In the genomic region with DNA sequence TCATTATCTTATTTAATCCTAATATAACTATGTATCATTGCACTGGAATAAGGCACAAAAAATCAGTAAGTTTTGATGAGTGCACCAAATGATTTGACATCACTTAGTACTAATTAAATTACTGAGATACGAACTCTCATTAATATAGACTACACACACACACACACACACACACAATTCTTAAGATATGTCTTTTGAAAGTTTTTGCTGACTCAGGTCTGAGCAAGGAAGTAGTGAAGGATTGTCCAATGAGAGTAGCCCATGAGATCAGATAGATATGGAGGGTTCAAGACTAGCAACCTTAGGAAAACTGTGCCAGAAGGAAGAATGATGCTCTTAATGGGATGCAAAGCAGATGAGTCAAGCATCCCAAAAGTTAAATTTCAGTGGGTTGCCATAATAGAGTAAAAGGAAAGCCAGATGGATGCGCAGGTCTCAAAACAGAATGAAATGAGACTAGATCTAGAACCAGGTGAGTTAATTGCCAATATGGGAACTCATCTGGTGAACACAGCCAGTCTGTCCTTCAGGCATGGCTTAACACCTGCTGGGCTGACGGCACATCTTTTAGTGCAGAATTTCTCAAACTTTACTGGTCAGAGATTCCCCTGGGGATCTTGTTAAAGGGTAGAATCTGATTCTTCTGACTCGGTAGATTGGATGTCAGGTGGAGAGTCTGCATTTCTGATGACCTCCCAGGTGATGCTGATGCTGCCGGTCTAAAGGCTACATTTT, we compare ENCODE assay signal across 2 cellular contexts.
A peak's percentile ranks its signal among the peaks of the same experiment; 100 is the strongest.
TF ChIP-seq lines count a peak whose summit lies in the region.

No MANE protein-coding gene starts in this region.

TF ChIP-seq in HepG2, 621 proteins besides CTCF, POLR2A, EP300 and RAD21:
- TF ChIP-seq MIXL1 (CRISPR knock-in tag; IDR thresholded peaks at IDR 0.05), result no peak
- peak; percentile 89 for TF ChIP-seq MAFF (IDR thresholded peaks at IDR 0.05; ENCODE audit: low read depth, low read length)
- TF ChIP-seq ZNF329 (CRISPR knock-in tag; IDR thresholded peaks at IDR 0.05; ENCODE audit: low read depth), result no peak
- TF ChIP-seq, protein P1, sequence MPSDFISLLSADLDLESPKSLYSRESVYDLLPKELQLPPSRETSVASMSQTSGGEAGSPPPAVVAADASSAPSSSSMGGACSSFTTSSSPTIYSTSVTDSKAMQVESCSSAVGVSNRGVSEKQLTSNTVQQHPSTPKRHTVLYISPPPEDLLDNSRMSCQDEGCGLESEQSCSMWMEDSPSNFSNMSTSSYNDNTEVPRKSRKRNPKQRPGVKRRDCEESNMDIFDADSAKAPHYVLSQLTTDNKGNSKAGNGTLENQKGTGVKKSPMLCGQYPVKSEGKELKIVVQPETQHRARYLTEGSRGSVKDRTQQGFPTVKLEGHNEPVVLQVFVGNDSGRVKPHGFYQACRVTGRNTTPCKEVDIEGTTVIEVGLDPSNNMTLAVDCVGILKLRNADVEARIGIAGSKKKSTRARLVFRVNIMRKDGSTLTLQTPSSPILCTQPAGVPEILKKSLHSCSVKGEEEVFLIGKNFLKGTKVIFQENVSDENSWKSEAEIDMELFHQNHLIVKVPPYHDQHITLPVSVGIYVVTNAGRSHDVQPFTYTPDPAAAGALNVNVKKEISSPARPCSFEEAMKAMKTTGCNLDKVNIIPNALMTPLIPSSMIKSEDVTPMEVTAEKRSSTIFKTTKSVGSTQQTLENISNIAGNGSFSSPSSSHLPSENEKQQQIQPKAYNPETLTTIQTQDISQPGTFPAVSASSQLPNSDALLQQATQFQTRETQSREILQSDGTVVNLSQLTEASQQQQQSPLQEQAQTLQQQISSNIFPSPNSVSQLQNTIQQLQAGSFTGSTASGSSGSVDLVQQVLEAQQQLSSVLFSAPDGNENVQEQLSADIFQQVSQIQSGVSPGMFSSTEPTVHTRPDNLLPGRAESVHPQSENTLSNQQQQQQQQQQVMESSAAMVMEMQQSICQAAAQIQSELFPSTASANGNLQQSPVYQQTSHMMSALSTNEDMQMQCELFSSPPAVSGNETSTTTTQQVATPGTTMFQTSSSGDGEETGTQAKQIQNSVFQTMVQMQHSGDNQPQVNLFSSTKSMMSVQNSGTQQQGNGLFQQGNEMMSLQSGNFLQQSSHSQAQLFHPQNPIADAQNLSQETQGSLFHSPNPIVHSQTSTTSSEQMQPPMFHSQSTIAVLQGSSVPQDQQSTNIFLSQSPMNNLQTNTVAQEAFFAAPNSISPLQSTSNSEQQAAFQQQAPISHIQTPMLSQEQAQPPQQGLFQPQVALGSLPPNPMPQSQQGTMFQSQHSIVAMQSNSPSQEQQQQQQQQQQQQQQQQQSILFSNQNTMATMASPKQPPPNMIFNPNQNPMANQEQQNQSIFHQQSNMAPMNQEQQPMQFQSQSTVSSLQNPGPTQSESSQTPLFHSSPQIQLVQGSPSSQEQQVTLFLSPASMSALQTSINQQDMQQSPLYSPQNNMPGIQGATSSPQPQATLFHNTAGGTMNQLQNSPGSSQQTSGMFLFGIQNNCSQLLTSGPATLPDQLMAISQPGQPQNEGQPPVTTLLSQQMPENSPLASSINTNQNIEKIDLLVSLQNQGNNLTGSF (CRISPR knock-in tag; IDR thresholded peaks at IDR 0.05), result no peak
- TF ChIP-seq ZNF83 (CRISPR knock-in tag; IDR thresholded peaks at IDR 0.05; ENCODE audit: borderline replicate concordance), result no peak
- no peak for TF ChIP-seq ZMYM3 (CRISPR knock-in tag; IDR thresholded peaks at IDR 0.05)
- no peak for TF ChIP-seq SRSF4 (IDR thresholded peaks at IDR 0.05; ENCODE audit: low read depth, low read length, poor library complexity, severe bottlenecking)
- no peak for TF ChIP-seq CBX2 (IDR thresholded peaks at IDR 0.05; ENCODE audit: low read depth, low read length)
- TF ChIP-seq CBX2 (CRISPR knock-in tag; IDR thresholded peaks at IDR 0.05; ENCODE audit: low read depth), result no peak
- peak; percentile 84 to 94 for TF ChIP-seq MAFK (conservative IDR thresholded peaks at IDR 0.05 in 1 of 2, IDR thresholded peaks at IDR 0.05 in 1 of 2; ENCODE audit: low read length in 2 of 2)
- no peak for TF ChIP-seq FOSL2 (CRISPR knock-in tag; IDR thresholded peaks at IDR 0.05)
- no peak for TF ChIP-seq TOE1 (CRISPR knock-in tag; IDR thresholded peaks at IDR 0.05)

TF ChIP-seq in H1, 55 proteins besides CTCF, POLR2A, EP300 and RAD21:
- TF ChIP-seq MAFK (IDR thresholded peaks at IDR 0.05; ENCODE audit: low read depth, low read length) (peak; percentile 31; the same call in 1 of the 2 replicates), EZH2 (IDR thresholded peaks at IDR 0.05; ENCODE audit: low read depth, low read length, severe bottlenecking) (no peak), TAF1 (IDR thresholded peaks at IDR 0.05; ENCODE audit: low read depth, low read length) (no peak), SUZ12 (IDR thresholded peaks at IDR 0.05; ENCODE audit: low read length) (no peak), CBX8 (IDR thresholded peaks at IDR 0.05; ENCODE audit: borderline replicate concordance, low read depth, low read length) (no peak)
